In the genomic region with DNA sequence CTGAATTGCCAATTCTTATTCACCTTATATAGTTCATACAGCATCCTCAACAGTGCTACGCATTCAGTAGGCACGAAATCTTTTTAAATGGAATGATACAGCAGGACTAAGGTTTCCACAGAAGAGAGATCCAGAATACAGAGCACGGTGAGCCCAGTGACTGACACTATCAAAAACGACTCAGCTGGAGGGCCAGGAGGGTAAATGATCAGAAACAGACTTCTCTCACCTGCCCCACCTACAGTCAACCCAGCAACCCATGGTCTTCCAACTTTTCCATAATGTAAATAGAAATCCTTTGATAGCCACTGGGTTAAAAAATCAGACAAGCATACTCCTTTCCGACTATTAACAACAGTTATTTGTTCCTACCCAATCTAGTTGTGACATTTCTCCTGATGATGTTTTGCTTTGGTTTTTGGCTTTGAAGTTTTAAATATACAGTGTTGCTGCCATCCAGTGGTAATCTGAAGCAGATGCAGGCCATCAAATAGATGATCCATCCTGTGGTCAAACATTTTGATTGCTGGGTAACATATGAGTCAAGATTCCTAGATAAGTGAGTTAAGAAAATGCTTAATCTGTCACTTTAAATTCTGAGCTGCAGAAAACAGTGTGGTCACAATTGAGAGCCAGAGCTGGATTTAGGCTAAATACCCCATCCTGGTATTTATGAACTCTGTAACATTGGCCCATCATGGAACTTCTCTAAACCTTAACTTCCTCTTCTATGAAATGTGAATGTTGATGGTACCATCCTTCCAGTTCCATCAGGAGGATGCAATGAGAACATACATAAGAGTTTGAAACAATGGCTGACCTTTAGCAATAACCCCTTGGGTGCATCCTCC, we compare ENCODE assay signal across 8 cellular contexts. TPM values are rescaled to one million over a fixed set of nuclear protein-coding genes. Genes with fewer than 3 reads are reported as not detected.
DNase-seq lines count a peak whose midpoint lies in the region; ATAC-seq lines count a peak whose summit lies in the region.

No MANE protein-coding gene starts in this region.

- no peak overlapping the region for H3K4me3 Mint-ChIP-seq in activated T-cell treated with anti-CD3 and anti-CD28 coated beads, Interleukin-2, amount 50 U/mL, for 72 hours
- H3K4me3 Mint-ChIP-seq in activated T-cell treated with anti-CD3 and anti-CD28 coated beads, Interleukin-2, amount 50 U/mL, for 24 hours, result no peak overlapping the region
- no peak overlapping the region for H3K4me3 Mint-ChIP-seq in activated CD8-positive, alpha-beta T cell treated with anti-CD3 and anti-CD28 coated beads, Interleukin-2, amount 10 ng/mL, durations not matched to agents 7 days and 5 days
- no peak overlapping the region for H3K4me3 Mint-ChIP-seq in stimulated activated naive CD8-positive, alpha-beta T cell treated with anti-CD3 and anti-CD28 coated beads, Interleukin-15, amount 100 ng/mL, for 72 hours

- DNase-seq in activated T-cell treated with anti-CD3 and anti-CD28 coated beads, Interleukin-2, amount 50 U/mL, for 72 hours, result peak in 1 of 2 donors; percentile 10
- no peak for DNase-seq in activated T-cell treated with anti-CD3 and anti-CD28 coated beads, Interleukin-2, amount 50 U/mL, for 24 hours
- peak; percentile 99 for DNase-seq in NCI-H2107 treated with DMSO at 0.1 percent for 48 hours (lab: John Stamatoyannopoulos, UW; ENCODE audit: unreplicated experiment)
- DNase-seq in activated CD8-positive, alpha-beta T cell treated with anti-CD3 and anti-CD28 coated beads, Interleukin-2, amount 10 ng/mL, durations not matched to agents 7 days and 5 days, result no peak
- no peak for DNase-seq in left ventricle myocardium superior
- DNase-seq in stimulated activated naive CD8-positive, alpha-beta T cell treated with anti-CD3 and anti-CD28 coated beads, Interleukin-15, amount 100 ng/mL, for 72 hours, result no peak
- DNase-seq in posterior vena cava (ENCODE audit: low spot score), result no peak

- H3K27ac Mint-ChIP-seq in activated T-cell treated with anti-CD3 and anti-CD28 coated beads, Interleukin-2, amount 50 U/mL, for 72 hours, result no peak overlapping the region
- no peak overlapping the region for H3K27ac Mint-ChIP-seq in activated T-cell treated with anti-CD3 and anti-CD28 coated beads, Interleukin-2, amount 50 U/mL, for 24 hours
- H3K27ac Mint-ChIP-seq in activated CD8-positive, alpha-beta T cell treated with anti-CD3 and anti-CD28 coated beads, Interleukin-2, amount 10 ng/mL, durations not matched to agents 7 days and 5 days, result no peak overlapping the region
- H3K27ac Mint-ChIP-seq in stimulated activated naive CD8-positive, alpha-beta T cell treated with anti-CD3 and anti-CD28 coated beads, Interleukin-15, amount 100 ng/mL, for 72 hours, result no peak overlapping the region

- H3K4me1 Mint-ChIP-seq in activated T-cell treated with anti-CD3 and anti-CD28 coated beads, Interleukin-2, amount 50 U/mL, for 72 hours (ENCODE audit: low read depth), result no peaks in the 10 kb centered on the region
- H3K4me1 Mint-ChIP-seq in activated T-cell treated with anti-CD3 and anti-CD28 coated beads, Interleukin-2, amount 50 U/mL, for 24 hours (ENCODE audit: low read depth), result no peaks in the 10 kb centered on the region
- no peaks in the 10 kb centered on the region for H3K4me1 Mint-ChIP-seq in activated CD8-positive, alpha-beta T cell treated with anti-CD3 and anti-CD28 coated beads, Interleukin-2, amount 10 ng/mL, durations not matched to agents 7 days and 5 days (ENCODE audit: low read depth)
- no peaks in the 10 kb centered on the region for H3K4me1 Mint-ChIP-seq in stimulated activated naive CD8-positive, alpha-beta T cell treated with anti-CD3 and anti-CD28 coated beads, Interleukin-15, amount 100 ng/mL, for 72 hours

- intact Hi-C loops in left ventricle myocardium superior (cut with micrococcal nuclease), result loop anchor here (2.0 kb wide), 1 partner anchor 102 kb away; no protein-coding TSS in a partner anchor
- intact Hi-C loops in posterior vena cava (cut with DNase I), result loop anchor here (5.0 to 10.0 kb wide), 2 partner anchors 99 to 102 kb away; no protein-coding TSS in a partner anchor

- ATAC-seq in activated T-cell treated with anti-CD3 and anti-CD28 coated beads, Interleukin-2, amount 50 U/mL, for 72 hours (replicated peaks in 1 of 2), result peak; percentile 71 to 90
- ATAC-seq in HG02885 (IDR thresholded peaks at IDR 0.05; ENCODE audit: poor library complexity, unreplicated experiment) (peak; percentile 78), left ventricle myocardium superior (peak; percentile 19)
- ATAC-seq in activated CD8-positive, alpha-beta T cell treated with anti-CD3 and anti-CD28 coated beads, Interleukin-2, amount 10 ng/mL, durations not matched to agents 7 days and 5 days, result peak; percentile 42
- peak; percentile 75 for ATAC-seq in stimulated activated naive CD8-positive, alpha-beta T cell treated with anti-CD3 and anti-CD28 coated beads, Interleukin-15, amount 100 ng/mL, for 72 hours

- CTCF ChIA-PET in activated CD8-positive, alpha-beta T cell treated with anti-CD3 and anti-CD28 coated beads, Interleukin-2, amount 10 ng/mL, durations not matched to agents 7 days and 5 days (lab: Charles Lee), result interaction anchor here (1.1 to 1.7 kb wide), 2 partner anchors 103 to 1108 kb away, joined by 3 to 6 read pairs; no protein-coding TSS in a partner anchor

- POLR2A ChIA-PET in activated CD8-positive, alpha-beta T cell treated with anti-CD3 and anti-CD28 coated beads, Interleukin-2, amount 10 ng/mL, durations not matched to agents 7 days and 5 days (lab: Charles Lee), result interaction anchor here (0.6 kb wide), 1 partner anchor 282 kb away, joined by 3 read pairs; no protein-coding TSS in a partner anchor

- H3K27me3 Mint-ChIP-seq in activated T-cell treated with anti-CD3 and anti-CD28 coated beads, Interleukin-2, amount 50 U/mL, for 72 hours (ENCODE audit: low read depth), result no peaks in the 10 kb centered on the region
- peaks cover 18% of the 10 kb centered on the region for H3K27me3 Mint-ChIP-seq in activated T-cell treated with anti-CD3 and anti-CD28 coated beads, Interleukin-2, amount 50 U/mL, for 24 hours
- peaks cover 5% of the 10 kb centered on the region for H3K27me3 Mint-ChIP-seq in activated CD8-positive, alpha-beta T cell treated with anti-CD3 and anti-CD28 coated beads, Interleukin-2, amount 10 ng/mL, durations not matched to agents 7 days and 5 days (ENCODE audit: low read depth)
- peaks cover 7% of the 10 kb centered on the region for H3K27me3 Mint-ChIP-seq in stimulated activated naive CD8-positive, alpha-beta T cell treated with anti-CD3 and anti-CD28 coated beads, Interleukin-15, amount 100 ng/mL, for 72 hours

- no peaks in the 10 kb centered on the region for H3K36me3 Mint-ChIP-seq in activated T-cell treated with anti-CD3 and anti-CD28 coated beads, Interleukin-2, amount 50 U/mL, for 72 hours (ENCODE audit: insufficient read depth in 2 of 2)
- no peaks in the 10 kb centered on the region for H3K36me3 Mint-ChIP-seq in activated T-cell treated with anti-CD3 and anti-CD28 coated beads, Interleukin-2, amount 50 U/mL, for 24 hours (ENCODE audit: low read depth)
- no peaks in the 10 kb centered on the region for H3K36me3 Mint-ChIP-seq in activated CD8-positive, alpha-beta T cell treated with anti-CD3 and anti-CD28 coated beads, Interleukin-2, amount 10 ng/mL, durations not matched to agents 7 days and 5 days (ENCODE audit: low read depth)

- H3K9me3 Mint-ChIP-seq in activated T-cell treated with anti-CD3 and anti-CD28 coated beads, Interleukin-2, amount 50 U/mL, for 72 hours, result no peaks in the 10 kb centered on the region
- no peaks in the 10 kb centered on the region for H3K9me3 Mint-ChIP-seq in activated T-cell treated with anti-CD3 and anti-CD28 coated beads, Interleukin-2, amount 50 U/mL, for 24 hours
- H3K9me3 Mint-ChIP-seq in activated CD8-positive, alpha-beta T cell treated with anti-CD3 and anti-CD28 coated beads, Interleukin-2, amount 10 ng/mL, durations not matched to agents 7 days and 5 days (ENCODE audit: insufficient read depth), result no peaks in the 10 kb centered on the region
- H3K9me3 Mint-ChIP-seq in stimulated activated naive CD8-positive, alpha-beta T cell treated with anti-CD3 and anti-CD28 coated beads, Interleukin-15, amount 100 ng/mL, for 72 hours, result no peaks in the 10 kb centered on the region

RNA-seq across cellular contexts. Expression of a gene that starts 42.0 kb away (rescaled TPM):
- not detected for total RNA-seq in activated T-cell treated with anti-CD3 and anti-CD28 coated beads, Interleukin-2, amount 50 U/mL, for 72 hours
- total RNA-seq in activated CD8-positive, alpha-beta T cell treated with anti-CD3 and anti-CD28 coated beads, Interleukin-2, amount 10 ng/mL, durations not matched to agents 7 days and 5 days, result not detected
- total RNA-seq in left ventricle myocardium superior, result not detected
- not detected for total RNA-seq in posterior vena cava

Comparison
In these comparisons a context has a peak if more than half of its experiments do, and no peak if none do; other contexts are left out.
1. ATAC-seq: peak in every context shown above with its lines; median percentile 80 in activated T-cell treated with anti-CD3 and anti-CD28 coated beads, Interleukin-2, amount 50 U/mL, for 72 hours; 78 in HG02885; 75 in stimulated activated naive CD8-positive, alpha-beta T cell treated with anti-CD3 and anti-CD28 coated beads, Interleukin-15, amount 100 ng/mL, for 72 hours; 42 in activated CD8-positive, alpha-beta T cell treated with anti-CD3 and anti-CD28 coated beads, Interleukin-2, amount 10 ng/mL, durations not matched to agents 7 days and 5 days; 19 in left ventricle myocardium superior.